8 cellular contexts compared by ENCODE assay signal in the genomic region with DNA sequence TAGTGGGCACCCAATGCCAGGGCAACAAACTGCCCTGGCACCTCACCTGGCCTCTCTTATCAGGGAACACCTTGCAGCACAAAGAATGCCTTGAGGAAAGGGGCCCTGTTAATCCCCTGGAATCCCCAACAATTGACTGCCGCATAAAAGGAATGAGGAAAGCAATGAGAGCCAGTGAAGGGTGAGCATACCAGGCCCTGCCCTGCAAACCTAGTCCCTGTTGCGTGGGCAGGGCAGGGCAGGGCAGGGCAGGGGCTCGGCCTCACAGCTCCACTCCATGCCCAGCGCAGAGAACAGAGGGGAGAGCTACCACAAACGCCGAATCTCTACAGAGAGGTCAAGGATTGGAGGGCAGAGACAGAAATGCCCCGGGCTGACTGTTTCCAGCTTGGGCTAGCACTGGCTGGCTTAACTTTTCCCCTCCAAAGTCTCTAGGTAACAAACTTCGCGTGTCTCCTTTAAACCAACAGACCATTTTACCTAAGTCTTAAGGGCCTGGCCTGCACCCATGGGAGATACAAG. TPM values are rescaled to one million over a fixed set of nuclear protein-coding genes. Genes with fewer than 3 reads are reported as not detected.
DNase-seq lines count a peak whose midpoint lies in the region; ATAC-seq and TF ChIP-seq lines count a peak whose summit lies in the region.

No MANE protein-coding gene starts in this region.

- BruUV-seq in Panc1 (replicated peaks; lab: Mats Ljungman, UMichigan): no TSS peak

- CTCF ChIA-PET in Panc1 (lab: Charles Lee): no interaction called here

- peaks cover 52% of the 10 kb centered on the region for H3K4me1 ChIP-seq in Panc1 (ENCODE audit: control insufficient read depth, insufficient read depth, low read length)
- H3K4me1 ChIP-seq in ectodermal cell (ENCODE audit: control insufficient read depth, insufficient read depth, low read length): peaks cover 6% of the 10 kb centered on the region
- H3K4me1 ChIP-seq in mucosa of descending colon (ENCODE audit: low read depth): peaks cover 57% of the 10 kb centered on the region

- H3K4me3 ChIP-seq in GM12864 (ENCODE audit: low read depth, low read length) (peak overlapping the region; percentile 84), Panc1 (ENCODE audit: low read depth in 2 of 2, low read length in 2 of 2) (peak overlapping the region; percentile 74), ectodermal cell (ENCODE audit: insufficient read depth, low read depth, low read length) (peak overlapping the region; percentile 58), mucosa of descending colon (peak overlapping the region; percentile 97)

- 23 to 30% methylated on average over 9 of the region's 9 CpGs for WGBS in ectodermal cell, 2 experiments

- TF ChIP-seq CTCF in GM12864 (IDR thresholded peaks at IDR 0.05; ENCODE audit: low read depth, low read length, missing control alignments) (no peak), Panc1 (IDR thresholded peaks at IDR 0.05) (no peak), mucosa of descending colon (IDR thresholded peaks at IDR 0.05) (no peak)

- in situ Hi-C loops in Panc1 (cut with HindIII; ENCODE audit: low pct_unique_long_range_greater_than_20kb, low sequenced_read_pairs): no loop called here

- H3K9me3 ChIP-seq in Panc1 (ENCODE audit: control insufficient read depth, insufficient read depth, low read depth, low read length) (no peaks in the 10 kb centered on the region), ectodermal cell (ENCODE audit: control insufficient read depth, low read length) (no peaks in the 10 kb centered on the region), mucosa of descending colon (no peaks in the 10 kb centered on the region)

- DNase-seq in GM12864 (ENCODE audit: low read depth) (no peak), Panc1 (ENCODE audit: low read depth, low spot score) (no peak), mucosa of descending colon (peak; percentile 83 to 88 (median 84)), inferior parietal cortex (ENCODE audit: extremely low spot score) (no peak), activated gamma-delta T cell (lab: John Stamatoyannopoulos, UW) (no peak), hippocampal formation (lab: John Stamatoyannopoulos, UW) (no peak)

- ATAC-seq in Panc1 (no peak), mucosa of descending colon (peak; percentile 63), GM21717 (IDR thresholded peaks at IDR 0.05; ENCODE audit: unreplicated experiment) (no peak)

- H3K27me3 ChIP-seq in Panc1 (ENCODE audit: control insufficient read depth, insufficient read depth, low read length) (no peaks in the 10 kb centered on the region), ectodermal cell (ENCODE audit: control insufficient read depth, insufficient read depth, low read length, poor library complexity, severe bottlenecking) (peaks cover 53% of the 10 kb centered on the region)

- H3K36me3 ChIP-seq in Panc1 (ENCODE audit: control insufficient read depth, insufficient read depth, low read length) (no peaks in the 10 kb centered on the region; the same call in 1 of the 2 replicates), ectodermal cell (ENCODE audit: control insufficient read depth, insufficient read depth, low read length) (no peaks in the 10 kb centered on the region), mucosa of descending colon (ENCODE audit: low read depth) (peaks cover 4% of the 10 kb centered on the region)

- H3K27ac ChIP-seq in Panc1 (ENCODE audit: low read length): peak overlapping the region; percentile 93
- no peak overlapping the region for H3K27ac ChIP-seq in ectodermal cell (ENCODE audit: insufficient read depth, low read depth, low read length, poor library complexity, severe bottlenecking)

- intact Hi-C loops in Panc1 (cut with micrococcal nuclease; ENCODE audit: unreplicated experiment): no loop called here
- intact Hi-C loops in mucosa of descending colon (cut with DNase I, micrococcal nuclease): loop anchor here (10.0 kb wide), 1 partner anchor 49 kb away; no protein-coding TSS in a partner anchor

- POLR2A ChIA-PET in Panc1 (lab: Charles Lee): no interaction called here

RNA-seq across cellular contexts. Expression of a gene that starts 1.1 kb away (rescaled TPM):
- 241 TPM for total RNA-seq in Panc1 (2021; ENCODE audit: unreplicated experiment)
- polyA plus RNA-seq in Panc1 (2012; ENCODE audit: insufficient read length): 310 TPM
- polyA plus RNA-seq in ectodermal cell (2013, experiment 1 of 4): 12.4 TPM
- 15.8 TPM for polyA plus RNA-seq in ectodermal cell (2013, experiment 2 of 4)
- polyA plus RNA-seq in ectodermal cell (2013, experiment 3 of 4): 12.6 TPM
- polyA plus RNA-seq in ectodermal cell (2013, experiment 4 of 4): 16.7 TPM
- 100 to 1,000 TPM; 252 to 424 (median 367) TPM for total RNA-seq in mucosa of descending colon

Comparison
In these comparisons a context has a peak if more than half of its experiments do, and no peak if none do; other contexts are left out.
1. DNase-seq: peak in mucosa of descending colon (3 of 3); none in GM12864 (single experiment), Panc1 (single experiment), inferior parietal cortex (single experiment), activated gamma-delta T cell (single experiment) and hippocampal formation (0 of 2).
2. Peak in every context shown above with its lines, with median percentiles within 50 percentile points of each other: H3K4me3 ChIP-seq.